In the genomic region with DNA sequence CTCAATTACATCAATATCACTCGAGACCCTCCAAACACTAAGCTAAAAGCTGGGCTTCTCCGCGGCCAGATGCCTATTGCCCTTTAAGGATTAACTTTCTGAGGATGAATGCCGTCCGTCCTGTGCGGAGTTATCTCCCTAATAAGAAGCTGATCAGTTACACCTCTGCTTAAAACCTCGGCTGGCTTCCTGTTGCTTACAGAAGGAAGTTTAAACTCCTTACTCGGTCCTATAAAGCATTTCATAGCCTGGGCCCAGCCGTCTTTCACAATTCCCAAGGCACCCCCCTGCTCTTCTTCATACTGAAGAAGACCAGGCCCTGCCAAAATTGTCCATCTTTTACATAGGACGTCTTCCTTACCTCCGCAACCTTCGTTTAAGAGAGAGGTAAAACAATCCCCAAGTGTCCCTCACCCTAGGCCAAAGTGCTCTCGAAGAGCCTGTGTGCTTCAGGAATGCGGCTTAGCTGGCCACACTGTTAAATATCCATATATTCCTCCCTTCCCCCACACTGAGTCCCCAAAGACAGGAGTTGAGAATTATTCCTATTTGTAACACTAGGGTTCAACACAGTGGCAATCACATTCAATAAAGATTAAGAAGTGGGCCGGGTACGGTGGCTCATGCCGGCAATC, we compare ENCODE assay signal across 13 cellular contexts.
DNase-seq lines count a peak whose midpoint lies in the region; ATAC-seq and TF ChIP-seq lines count a peak whose summit lies in the region.
"Had no signal": no experiment of that assay in that cellular context is flagged by ENCODE, and none has a peak within 500 bp of the region (broad histone marks: within the 10 kb centered on the region; RNA-seq: fewer than 3 reads in every experiment).

No MANE protein-coding gene starts in this region.

- DNase-seq in GM23338 (ENCODE audit: low spot score): peak; percentile 56
- peak; percentile 9 for DNase-seq in NT2/D1 (ENCODE audit: low read depth, low spot score)
- peak; percentile 26 for DNase-seq in iPS-NIHi7 (ENCODE audit: extremely low spot score)
- no peak for DNase-seq in nephron progenitor cell
- DNase-seq in activated T-helper 2 cell treated with anti-CD3 and anti-CD28 coated beads, Interferon-gamma antibody, Interleukin-2, Interleukin-4, amounts not matched to agents 10 μg/mL and 5 μg/mL and 100 μg/mL, durations not matched to agents 14 hours and 24 hours and 36 hours (ENCODE audit: low spot score): no peak
- no peak for DNase-seq in effector CD8-positive, alpha-beta T cell (lab: John Stamatoyannopoulos, UW)
- DNase-seq in activated T-cell treated with anti-CD3 and anti-CD28 coated beads, Interleukin-2, amount 50 U/mL, for 4 hours: no peak
- DNase-seq: GDM1, GOT3, NCI-H1930, NCI-H2171, SIG-M5 had no signal

- no peaks in the 10 kb centered on the region; the same call in 2 of the 3 replicates for H3K9me3 Mint-ChIP-seq in GM23338
- H3K9me3 Mint-ChIP-seq in nephron progenitor cell: no peaks in the 10 kb centered on the region
- H3K9me3 Mint-ChIP-seq in activated T-helper 2 cell treated with anti-CD3 and anti-CD28 coated beads, Interferon-gamma antibody, Interleukin-2, Interleukin-4, amounts not matched to agents 10 μg/mL and 5 μg/mL and 100 μg/mL, durations not matched to agents 14 hours and 24 hours and 36 hours: no peaks in the 10 kb centered on the region
- no peaks in the 10 kb centered on the region for H3K9me3 Mint-ChIP-seq in activated T-cell treated with anti-CD3 and anti-CD28 coated beads, Interleukin-2, amount 50 U/mL, for 4 hours

- H4K20me1 ChIP-seq in GM23338 (replicated peaks; ENCODE audit: insufficient read depth): no peaks in the 10 kb centered on the region

- H3K27ac Mint-ChIP-seq in GM23338 (0 out of 2 replicates have a peak overlapping the region, but pooled peaks have one; percentile 38), nephron progenitor cell (peak overlapping the region; percentile 81)
- H3K27ac Mint-ChIP-seq in activated T-helper 2 cell treated with anti-CD3 and anti-CD28 coated beads, Interferon-gamma antibody, Interleukin-2, Interleukin-4, amounts not matched to agents 10 μg/mL and 5 μg/mL and 100 μg/mL, durations not matched to agents 14 hours and 24 hours and 36 hours: no peak overlapping the region

- peaks cover 2% of the 10 kb centered on the region for H3K27me3 Mint-ChIP-seq in GM23338 (ENCODE audit: insufficient read depth, low read depth, poor library complexity)
- H3K27me3 Mint-ChIP-seq in nephron progenitor cell (ENCODE audit: low read depth, poor library complexity): peaks cover 7% of the 10 kb centered on the region
- no peaks in the 10 kb centered on the region for H3K27me3 Mint-ChIP-seq in activated T-helper 2 cell treated with anti-CD3 and anti-CD28 coated beads, Interferon-gamma antibody, Interleukin-2, Interleukin-4, amounts not matched to agents 10 μg/mL and 5 μg/mL and 100 μg/mL, durations not matched to agents 14 hours and 24 hours and 36 hours (ENCODE audit: low read depth)
- peaks cover 2% of the 10 kb centered on the region for H3K27me3 Mint-ChIP-seq in activated T-cell treated with anti-CD3 and anti-CD28 coated beads, Interleukin-2, amount 50 U/mL, for 4 hours (ENCODE audit: low read depth)

- peak overlapping the region; percentile 64; the same call in 1 of the 2 replicates for H3K27ac ChIP-seq in GM23338 (ENCODE audit: low read depth)

- H3K79me2 ChIP-seq in GM23338 (replicated peaks; ENCODE audit: insufficient read depth): no peaks in the 10 kb centered on the region

- no peak for TF ChIP-seq CTCF in GM23338 (conservative IDR thresholded peaks at IDR 0.05; ENCODE audit: low read depth in 2 of 2)
- TF ChIP-seq CTCF in nephron progenitor cell (IDR thresholded peaks at IDR 0.05): no peak

- H3K36me3 ChIP-seq in GM23338 (ENCODE audit: insufficient read depth) (no peaks in the 10 kb centered on the region), NT2/D1 (ENCODE audit: insufficient read depth, insufficient read length, low read length) (no peaks in the 10 kb centered on the region)

- no peaks in the 10 kb centered on the region for H3K9me2 ChIP-seq in GM23338 (ENCODE audit: insufficient read depth)

- no peak overlapping the region for H3K9ac ChIP-seq in NT2/D1 (ENCODE audit: insufficient read length, low read depth)

- H3K4me3 ChIP-seq in GM23338 (0 out of 2 replicates have a peak overlapping the region, but pooled peaks have one; percentile 12), NT2/D1 (ENCODE audit: insufficient read length, low read depth) (no peak overlapping the region)

- peaks cover 5% of the 10 kb centered on the region; the same call in 1 of the 2 replicates for H3K9me3 ChIP-seq in NT2/D1 (ENCODE audit: insufficient read depth, low read length)

- H3F3A ChIP-seq in GM23338 (replicated peaks; ENCODE audit: low read depth): no peaks in the 10 kb centered on the region

- H3K27me3 ChIP-seq in GM23338 (ENCODE audit: insufficient read depth): no peaks in the 10 kb centered on the region
- no peaks in the 10 kb centered on the region for H3K27me3 ChIP-seq in NT2/D1 (ENCODE audit: insufficient read depth, insufficient read length)

- H3K4me2 ChIP-seq in GM23338: peak overlapping the region; percentile 53

- H3K4me3 Mint-ChIP-seq in GM23338 (no peak overlapping the region), nephron progenitor cell (no peak overlapping the region)
- no peak overlapping the region for H3K4me3 Mint-ChIP-seq in activated T-helper 2 cell treated with anti-CD3 and anti-CD28 coated beads, Interferon-gamma antibody, Interleukin-2, Interleukin-4, amounts not matched to agents 10 μg/mL and 5 μg/mL and 100 μg/mL, durations not matched to agents 14 hours and 24 hours and 36 hours (ENCODE audit: low read depth)
- no peak overlapping the region for H3K4me3 Mint-ChIP-seq in activated T-cell treated with anti-CD3 and anti-CD28 coated beads, Interleukin-2, amount 50 U/mL, for 4 hours

- H3K4me1 Mint-ChIP-seq in GM23338 (peaks cover 29% of the 10 kb centered on the region), nephron progenitor cell (peaks cover 27% of the 10 kb centered on the region)
- H3K4me1 Mint-ChIP-seq in activated T-helper 2 cell treated with anti-CD3 and anti-CD28 coated beads, Interferon-gamma antibody, Interleukin-2, Interleukin-4, amounts not matched to agents 10 μg/mL and 5 μg/mL and 100 μg/mL, durations not matched to agents 14 hours and 24 hours and 36 hours (ENCODE audit: low read depth): no peaks in the 10 kb centered on the region
- H3K4me1 Mint-ChIP-seq in activated T-cell treated with anti-CD3 and anti-CD28 coated beads, Interleukin-2, amount 50 U/mL, for 4 hours (ENCODE audit: low read depth): no peaks in the 10 kb centered on the region

- ATAC-seq in GM23338 (peak; percentile 84), HG02981 (IDR thresholded peaks at IDR 0.05; ENCODE audit: unreplicated experiment) (no peak)
- ATAC-seq in activated T-cell treated with anti-CD3 and anti-CD28 coated beads, Interleukin-2, amount 50 U/mL, for 4 hours: no peak

- peak overlapping the region; percentile 84 for H2AFZ ChIP-seq in GM23338

- intact Hi-C loops in activated T-helper 2 cell treated with anti-CD3 and anti-CD28 coated beads, Interferon-gamma antibody, Interleukin-2, Interleukin-4, amounts not matched to agents 10 μg/mL and 5 μg/mL and 100 μg/mL, durations not matched to agents 14 hours and 24 hours and 36 hours (cut with micrococcal nuclease): no loop called here

- peaks cover 24% of the 10 kb centered on the region for H3K4me1 ChIP-seq in GM23338 (ENCODE audit: insufficient read depth)
- H3K4me1 ChIP-seq in NT2/D1 (ENCODE audit: insufficient read depth, insufficient read length): no peaks in the 10 kb centered on the region

- H3K36me3 Mint-ChIP-seq in GM23338 (ENCODE audit: low read depth) (no peaks in the 10 kb centered on the region), nephron progenitor cell (ENCODE audit: low read depth) (no peaks in the 10 kb centered on the region)
- H3K36me3 Mint-ChIP-seq in activated T-helper 2 cell treated with anti-CD3 and anti-CD28 coated beads, Interferon-gamma antibody, Interleukin-2, Interleukin-4, amounts not matched to agents 10 μg/mL and 5 μg/mL and 100 μg/mL, durations not matched to agents 14 hours and 24 hours and 36 hours (ENCODE audit: low read depth): no peaks in the 10 kb centered on the region
- no peaks in the 10 kb centered on the region for H3K36me3 Mint-ChIP-seq in activated T-cell treated with anti-CD3 and anti-CD28 coated beads, Interleukin-2, amount 50 U/mL, for 4 hours (ENCODE audit: insufficient read depth)

TF ChIP-seq in GM23338, 12 proteins besides CTCF, POLR2A, EP300 and RAD21:
- TF ChIP-seq ZNF114 (CRISPR knock-in tag; IDR thresholded peaks at IDR 0.05): no peak

Comparison
In these comparisons a context has a peak if more than half of its experiments do, and no peak if none do; other contexts are left out.
1. DNase-seq: peak in GM23338 (single experiment), NT2/D1 (single experiment) and iPS-NIHi7 (single experiment); none in nephron progenitor cell (single experiment), activated T-helper 2 cell treated with anti-CD3 and anti-CD28 coated beads, Interferon-gamma antibody, Interleukin-2, Interleukin-4, amounts not matched to agents 10 μg/mL and 5 μg/mL and 100 μg/mL, durations not matched to agents 14 hours and 24 hours and 36 hours (single experiment), effector CD8-positive, alpha-beta T cell (single experiment) and activated T-cell treated with anti-CD3 and anti-CD28 coated beads, Interleukin-2, amount 50 U/mL, for 4 hours (single experiment).